Comparison of ENCODE assay signal across 27 cellular contexts in genomic region chr11:69108559-69108958, GRCh38. TPM values are rescaled to one million over a fixed set of nuclear protein-coding genes. Genes with fewer than 3 reads are reported as not detected.
DNase-seq lines count a peak whose midpoint lies in the region; ATAC-seq, FAIRE-seq and TF ChIP-seq lines count a peak whose summit lies in the region.
"Had no signal": no experiment of that assay in that cellular context is flagged by ENCODE, and none has a peak within 500 bp of the region (broad histone marks: within the 10 kb centered on the region; RNA-seq: fewer than 3 reads in every experiment).

No MANE protein-coding gene starts in this region.

- H3K9ac ChIP-seq in K562 (ENCODE audit: insufficient read depth in 1 of 2, low read depth in 2 of 2, low read length in 2 of 2) (no peak overlapping the region), HepG2 (ENCODE audit: insufficient read depth, low read depth, low read length) (no peak overlapping the region)
- H3K9ac ChIP-seq: BLaER1 treated with 17β-estradiol and CSF1 and Interleukin-3, amounts not matched to agents 10 nM and 100 nM had no signal

- POLR2A ChIA-PET in K562 (lab: Yijun Ruan, JAX) (interaction anchor here (0.7 to 0.8 kb wide), 2 partner anchors 23 to 205 kb away, joined by 3 to 4 read pairs; partner anchors contain the start of gene IGHMBP2), HepG2 (lab: Yijun Ruan, JAX) (no interaction called here)

- TF ChIP-seq POLR2A in K562 (conservative IDR thresholded peaks at IDR 0.05) (no peak), HepG2 (IDR thresholded peaks at IDR 0.05; ENCODE audit: insufficient read depth in 1 of 2, low read depth in 2 of 2, low read length in 2 of 2) (no peak)

- DNase-seq in Right ventricle myocardium superior (peak; percentile 6), left cardiac atrium (no peak), K562 (ENCODE audit: extremely low read depth in 1 of 4, low spot score in 3 of 4) (no peak), HepG2 (ENCODE audit: low spot score) (no peak), NCI-H2029 treated with DMSO at 0.1 percent for 48 hours (lab: John Stamatoyannopoulos, UW) (no peak), omental fat pad (ENCODE audit: low spot score) (no peak), NOMO-1 (lab: John Stamatoyannopoulos, UW; ENCODE audit: unreplicated experiment in 2 of 2) (no peak)
- DNase-seq: 8988T; ACHN; AML-193; BE2C; CD4-positive, alpha-beta T cell; CD8-positive, alpha-beta memory T cell; DMS 273 treated with DMSO at 0.1 percent for 48 hours; DMS53; DMS79 treated with DMSO at 0.1 percent for 48 hours; GOT3; HFFc6 had no signal

- ATAC-seq in Right ventricle myocardium superior (ENCODE audit: poor library complexity) (no peak), left cardiac atrium (no peak), K562 (no peak), HepG2 (no peak), omental fat pad (ENCODE audit: low FRiP score) (no peak)
- ATAC-seq: A549 had no signal

- H3K79me2 ChIP-seq in K562 (ENCODE audit: control insufficient read depth, insufficient read depth, low read length): no peaks in the 10 kb centered on the region
- H3K79me2 ChIP-seq in HepG2 (ENCODE audit: insufficient read depth, low read length): no peaks in the 10 kb centered on the region

- in situ Hi-C loops in K562 (cut with MboI): loop anchor here (5.0 kb wide), 2 partner anchors 534 to 564 kb away; partner anchors contain the start of gene CCND1
- in situ Hi-C loops in HepG2 (cut with HindIII; ENCODE audit: extremely low pct_ligation_motif_present, low pct_unique_long_range_greater_than_20kb): loop anchor here (10.0 kb wide), 1 partner anchor 566 kb away; the partner anchor contains the start of gene LTO1

- H3K27ac ChIP-seq in K562 (ENCODE audit: extremely low read depth, low read depth, low read length) (no peak overlapping the region), HepG2 (ENCODE audit: extremely low read length, insufficient read depth, low read length) (no peak overlapping the region)
- H3K27ac ChIP-seq: A549; BLaER1 treated with 17β-estradiol and CSF1 and Interleukin-3, amounts not matched to agents 10 nM and 100 nM had no signal

- no peak for TF ChIP-seq EP300 in K562 (IDR thresholded peaks at IDR 0.05; ENCODE audit: low read length)
- TF ChIP-seq EP300 in HepG2 (IDR thresholded peaks at IDR 0.05; ENCODE audit: low read depth in 2 of 2, low read length in 2 of 2): no peak
- no peak for TF ChIP-seq EP300 in HepG2 (CRISPR knock-in tag; IDR thresholded peaks at IDR 0.05; ENCODE audit: borderline replicate concordance)

- H3K27me3 ChIP-seq in K562 (ENCODE audit: control insufficient read depth in 2 of 2, insufficient read depth in 2 of 2, low read length in 2 of 2): peaks cover 18 to 76% of the 10 kb centered on the region in 2 experiments; a peak in 4 of 5 replicates
- peaks cover 0 to 22% of the 10 kb centered on the region in 2 experiments; a peak in 3 of 5 replicates for H3K27me3 ChIP-seq in HepG2 (ENCODE audit: control insufficient read depth in 1 of 2, insufficient read depth in 2 of 2, low read length in 2 of 2)
- H3K27me3 ChIP-seq: BE2C had no signal

- H4K20me1 ChIP-seq in K562 (replicated peaks; ENCODE audit: control insufficient read depth, insufficient read depth, low read length) (no peaks in the 10 kb centered on the region), HepG2 (ENCODE audit: insufficient read depth, low read length) (no peaks in the 10 kb centered on the region)

- peaks cover 0 to 4% of the 10 kb centered on the region in 2 experiments; a peak in 1 of 5 replicates for H3K4me1 ChIP-seq in K562 (replicated peaks in 1 of 2; ENCODE audit: control insufficient read depth in 2 of 2, insufficient read depth in 2 of 2, low read length in 2 of 2)
- no peaks in the 10 kb centered on the region for H3K4me1 ChIP-seq in HepG2 (ENCODE audit: insufficient read depth, low read length)
- H3K4me1 ChIP-seq: HAP-1 had no signal

- no peaks in the 10 kb centered on the region for H3K9me1 ChIP-seq in K562 (ENCODE audit: control insufficient read depth, insufficient read depth, low read length)

- no peak for FAIRE-seq in K562 (lab: Jason Lieb, UNC)
- no peak for FAIRE-seq in HepG2 (lab: Jason Lieb, UNC)
- FAIRE-seq: A549, D721Med, G401.6, GM12892, H54 had no signal

- CTCF ChIA-PET in K562 (lab: Yijun Ruan, JAX; ENCODE audit: low intra/inter-chr PET ratio): no interaction called here
- CTCF ChIA-PET in HepG2 (lab: Yijun Ruan, JAX; ENCODE audit: low intra/inter-chr PET ratio, low total read pairs): no interaction called here

- H3K4me3 ChIP-seq in K562 (no peak overlapping the region), HepG2 (replicated peaks in 1 of 3; ENCODE audit: insufficient read depth in 1 of 3, low read depth in 2 of 3, low read length in 3 of 3) (no peak overlapping the region)
- H3K4me3 ChIP-seq: A549; BLaER1 treated with 17β-estradiol and CSF1 and Interleukin-3, amounts not matched to agents 10 nM and 100 nM; HAP-1 had no signal

- BruUV-seq in K562 (replicated peaks; lab: Mats Ljungman, UMichigan) (no TSS peak), HepG2 (replicated peaks; lab: Mats Ljungman, UMichigan) (no TSS peak)

- H3K9me3 ChIP-seq in K562 (replicated peaks; ENCODE audit: control insufficient read depth, insufficient read depth, low read depth, low read length) (no peaks in the 10 kb centered on the region), HepG2 (ENCODE audit: low read length) (no peaks in the 10 kb centered on the region)
- H3K9me3 ChIP-seq: A549, BE2C, HAP-1 had no signal

- TF ChIP-seq RAD21 in K562 (CRISPR knock-in tag; conservative IDR thresholded peaks at IDR 0.05 in 1 of 2, IDR thresholded peaks at IDR 0.05 in 1 of 2) (no peak), HepG2 (CRISPR knock-in tag; IDR thresholded peaks at IDR 0.05) (no peak)

- H2AFZ ChIP-seq in K562 (ENCODE audit: low read depth, low read length): no peak overlapping the region
- no peak overlapping the region for H2AFZ ChIP-seq in HepG2 (ENCODE audit: low read length)

- intact Hi-C loops in Right ventricle myocardium superior (cut with DNase I): no loop called here
- intact Hi-C loops in left cardiac atrium (cut with DNase I): no loop called here
- intact Hi-C loops in K562 (cut with micrococcal nuclease): no loop called here
- intact Hi-C loops in HepG2 (cut with micrococcal nuclease; ENCODE audit: unreplicated experiment): loop anchor here (10.0 kb wide), 1 partner anchor 536 kb away; the partner anchor contains the start of gene CCND1

- WGBS in K562 (ENCODE audit: insufficient coverage, low coverage, missing lambda C conversion rate): 0% methylated on average over 5 of the region's 5 CpGs
- 49% methylated on average over 3 of the region's 5 CpGs for WGBS in HepG2 (ENCODE audit: low lambda C conversion rate)

- no peaks in the 10 kb centered on the region for H3K36me3 ChIP-seq in K562 (ENCODE audit: control insufficient read depth, insufficient read depth, low read length)
- no peaks in the 10 kb centered on the region for H3K36me3 ChIP-seq in HepG2 (replicated peaks in 1 of 2; ENCODE audit: control insufficient read depth in 1 of 2, insufficient read depth in 2 of 2, low read length in 2 of 2)
- H3K36me3 ChIP-seq: BE2C; BLaER1 treated with 17β-estradiol and CSF1 and Interleukin-3, amounts not matched to agents 10 nM and 100 nM; HAP-1 had no signal

- TF ChIP-seq CTCF in K562 (IDR thresholded peaks at IDR 0.05 in 2 of 3, conservative IDR thresholded peaks at IDR 0.05 in 1 of 3; ENCODE audit: insufficient read depth in 2 of 3, low read depth in 1 of 3, low read length in 3 of 3) (no peak), HepG2 (CRISPR knock-in tag; IDR thresholded peaks at IDR 0.05) (no peak), omental fat pad (IDR thresholded peaks at IDR 0.05) (no peak)

- H3K4me2 ChIP-seq in K562 (ENCODE audit: insufficient read depth, low read length): no peak overlapping the region
- H3K4me2 ChIP-seq in HepG2 (ENCODE audit: low read depth, low read length): no peak overlapping the region
- H3K4me2 ChIP-seq: A549; BLaER1 treated with 17β-estradiol and CSF1 and Interleukin-3, amounts not matched to agents 10 nM and 100 nM had no signal

RNA-seq across cellular contexts. Expression of gene SMIM38, which starts 47.2 kb away (rescaled TPM):
- total RNA-seq in Right ventricle myocardium superior (not detected), left cardiac atrium (under 1 TPM in 1 of 2 donors, not detected in 1; 0.18 TPM), K562 (2014; rRNA removed) (0.33 and 1.2 TPM in 2 replicates), K562 (2014; rRNA removed; fragmentation: Illumina TruSeq; extraction: Trizol) (0.06 and 0.15 TPM in 2 replicates), K562 (2015; rRNA removed; fragmentation: Illumina TruSeq; extraction: Trizol) (0.11 and 0.14 TPM in 2 replicates), K562 (2021) (0.27 and 0.38 TPM in 2 replicates), HepG2 (2016; rRNA removed; fragmentation: Illumina TruSeq; extraction: Trizol) (0.40 TPM in 1 of 2 replicates, not detected in the other), omental fat pad (1 to 10 TPM in 1 of 4 donors, under 1 TPM in 3; 0.69 to 1.6 (median 0.85) TPM)
- total RNA-seq in K562 (2011; cell fraction: chromatin; rRNA removed; ENCODE audit: low replicate concordance): 4.9 and 7.8 TPM in 2 replicates
- total RNA-seq in K562 (2011; cell fraction: nucleolus; rRNA removed): 5.0 and 7.9 TPM in 2 replicates
- total RNA-seq in K562 (2011; cell fraction: nucleoplasm; rRNA removed): 4.7 and 5.7 TPM in 2 replicates
- polyA plus RNA-seq in K562 (2011; rRNA removed) (0.34 and 0.99 TPM in 2 replicates), K562 (2014; fragmentation: Illumina TruSeq; extraction: Trizol) (0.21 TPM in 2 replicates), K562 (2014; fragmentation: Nextera tagmentation; extraction: Ambion mirVana) (not detected), K562 (2014; rRNA removed) (0.07 and 0.36 TPM in 2 replicates), HepG2 (2011; rRNA removed) (0.30 and 0.42 TPM in 2 replicates)
- polyA plus RNA-seq in K562 (2011; cell fraction: cytosol; rRNA removed): 0.35 and 0.67 TPM in 2 replicates
- polyA plus RNA-seq in K562 (2011; cell fraction: nucleus; rRNA removed): 1.3 and 4.0 TPM in 2 replicates
- polyA plus RNA-seq in K562 (2012): 0.12 and 0.68 TPM in 2 replicates
- polyA minus RNA-seq in K562 (2011; rRNA and poly(A)+ RNA removed): 0.24 and 1.5 TPM in 2 replicates
- polyA minus RNA-seq in K562 (2011; cell fraction: cytosol; rRNA and poly(A)+ RNA removed): 1.7 and 1.9 TPM in 2 replicates
- polyA minus RNA-seq in K562 (2011; cell fraction: nucleus; rRNA and poly(A)+ RNA removed): 1.1 and 1.3 TPM in 2 replicates
- 0.18 TPM in 1 of 2 replicates, not detected in the other for total RNA-seq in HepG2 (2016; cell fraction: cytosol; rRNA removed; fragmentation: Illumina TruSeq; extraction: Trizol; ENCODE audit: low read depth)
- total RNA-seq in HepG2 (2016; cell fraction: insoluble cytoplasmic fraction; rRNA removed; fragmentation: Illumina TruSeq; extraction: Trizol): 0.39 and 0.61 TPM in 2 replicates
- total RNA-seq in HepG2 (2016; cell fraction: membrane; rRNA removed; fragmentation: Illumina TruSeq; extraction: Trizol): 0.24 and 0.25 TPM in 2 replicates
- 0.43 and 0.91 TPM in 2 replicates for total RNA-seq in HepG2 (2016; cell fraction: nucleus; rRNA removed; fragmentation: Illumina TruSeq; extraction: Trizol)
- polyA plus RNA-seq in HepG2 (2011; cell fraction: cytosol; rRNA removed): 0.12 and 0.32 TPM in 2 replicates
- polyA plus RNA-seq in HepG2 (2011; cell fraction: nucleus; rRNA removed): 3.5 and 3.6 TPM in 2 replicates
- 0.39 and 0.67 TPM in 2 replicates for polyA plus RNA-seq in HepG2 (2012)
- polyA plus RNA-seq in HepG2 (2016; cell fraction: cytosol; fragmentation: Illumina TruSeq; extraction: Trizol; ENCODE audit: low read depth): not detected in 2 replicates
- polyA plus RNA-seq in HepG2 (2016; cell fraction: insoluble cytoplasmic fraction; fragmentation: Illumina TruSeq; extraction: Trizol; ENCODE audit: low read depth): 0.09 TPM in 1 of 2 replicates, not detected in the other
- polyA plus RNA-seq in HepG2 (2016; cell fraction: membrane; fragmentation: Illumina TruSeq; extraction: Trizol; ENCODE audit: low read depth): not detected in 2 replicates
- 0.45 and 0.49 TPM in 2 replicates for polyA plus RNA-seq in HepG2 (2016; cell fraction: nucleus; fragmentation: Illumina TruSeq; extraction: Trizol; ENCODE audit: insufficient read depth, low read depth)
- polyA minus RNA-seq in HepG2 (2011; rRNA and poly(A)+ RNA removed; ENCODE audit: low replicate concordance): 0.09 and 1.2 TPM in 2 replicates
- polyA minus RNA-seq in HepG2 (2011; cell fraction: cytosol; rRNA and poly(A)+ RNA removed): not detected in 2 replicates
- 1.4 and 2.1 TPM in 2 replicates for polyA minus RNA-seq in HepG2 (2011; cell fraction: nucleus; rRNA and poly(A)+ RNA removed)
- total RNA-seq: Daoy, HFFc6 had no signal
- polyA plus RNA-seq: CD14-positive monocyte; CD8-positive, alpha-beta memory T cell had no signal

RNA-seq across cellular contexts. Expression of gene TPCN2, which starts 59.8 kb away (rescaled TPM):
- 7.6 TPM for total RNA-seq in Right ventricle myocardium superior
- 1 to 10 TPM; 7.3 to 9.7 TPM for total RNA-seq in left cardiac atrium
- total RNA-seq in K562 (2011; cell fraction: chromatin; rRNA removed; ENCODE audit: low replicate concordance): 40.8 and 84.4 TPM in 2 replicates
- total RNA-seq in K562 (2011; cell fraction: nucleolus; rRNA removed): 45.5 and 52.4 TPM in 2 replicates
- 44.5 and 47.8 TPM in 2 replicates for total RNA-seq in K562 (2011; cell fraction: nucleoplasm; rRNA removed)
- 4.6 and 4.9 TPM in 2 replicates for total RNA-seq in K562 (2014; rRNA removed)
- 2.3 and 2.8 TPM in 2 replicates for total RNA-seq in K562 (2014; rRNA removed; fragmentation: Illumina TruSeq; extraction: Trizol)
- total RNA-seq in K562 (2015; rRNA removed; fragmentation: Illumina TruSeq; extraction: Trizol): 3.1 and 3.2 TPM in 2 replicates
- total RNA-seq in K562 (2021): 9.2 and 10.2 TPM in 2 replicates
- polyA plus RNA-seq in K562 (2011; rRNA removed): 5.5 and 5.9 TPM in 2 replicates
- 5.8 TPM in 2 replicates for polyA plus RNA-seq in K562 (2011; cell fraction: cytosol; rRNA removed)
- 49.5 and 65.9 TPM in 2 replicates for polyA plus RNA-seq in K562 (2011; cell fraction: nucleus; rRNA removed)
- polyA plus RNA-seq in K562 (2012): 6.3 and 8.7 TPM in 2 replicates
- polyA plus RNA-seq in K562 (2014; fragmentation: Illumina TruSeq; extraction: Trizol): 5.0 and 5.7 TPM in 2 replicates
- polyA plus RNA-seq in K562 (2014; fragmentation: Nextera tagmentation; extraction: Ambion mirVana): under 1 TPM; 0.66 to 0.82 TPM
- 7.0 and 9.3 TPM in 2 replicates for polyA plus RNA-seq in K562 (2014; rRNA removed)
- polyA minus RNA-seq in K562 (2011; rRNA and poly(A)+ RNA removed): 4.1 and 5.0 TPM in 2 replicates
- 6.3 and 6.4 TPM in 2 replicates for polyA minus RNA-seq in K562 (2011; cell fraction: cytosol; rRNA and poly(A)+ RNA removed)
- 15.0 and 17.4 TPM in 2 replicates for polyA minus RNA-seq in K562 (2011; cell fraction: nucleus; rRNA and poly(A)+ RNA removed)
- total RNA-seq in HepG2 (2016; rRNA removed; fragmentation: Illumina TruSeq; extraction: Trizol): 2.0 and 5.9 TPM in 2 replicates
- total RNA-seq in HepG2 (2016; cell fraction: cytosol; rRNA removed; fragmentation: Illumina TruSeq; extraction: Trizol; ENCODE audit: low read depth): 3.5 and 4.3 TPM in 2 replicates
- 1.8 and 5.7 TPM in 2 replicates for total RNA-seq in HepG2 (2016; cell fraction: insoluble cytoplasmic fraction; rRNA removed; fragmentation: Illumina TruSeq; extraction: Trizol)
- total RNA-seq in HepG2 (2016; cell fraction: membrane; rRNA removed; fragmentation: Illumina TruSeq; extraction: Trizol): 2.4 and 2.5 TPM in 2 replicates
- total RNA-seq in HepG2 (2016; cell fraction: nucleus; rRNA removed; fragmentation: Illumina TruSeq; extraction: Trizol): 7.8 and 11.5 TPM in 2 replicates
- polyA plus RNA-seq in HepG2 (2011; rRNA removed): 5.6 and 6.9 TPM in 2 replicates
- 3.3 and 3.5 TPM in 2 replicates for polyA plus RNA-seq in HepG2 (2011; cell fraction: cytosol; rRNA removed)
- polyA plus RNA-seq in HepG2 (2011; cell fraction: nucleus; rRNA removed): 37.2 and 42.8 TPM in 2 replicates
- 4.5 and 4.7 TPM in 2 replicates for polyA plus RNA-seq in HepG2 (2012)
- polyA plus RNA-seq in HepG2 (2016; cell fraction: cytosol; fragmentation: Illumina TruSeq; extraction: Trizol; ENCODE audit: low read depth): 0.52 and 0.74 TPM in 2 replicates
- polyA plus RNA-seq in HepG2 (2016; cell fraction: insoluble cytoplasmic fraction; fragmentation: Illumina TruSeq; extraction: Trizol; ENCODE audit: low read depth): 1.7 and 2.1 TPM in 2 replicates
- polyA plus RNA-seq in HepG2 (2016; cell fraction: membrane; fragmentation: Illumina TruSeq; extraction: Trizol; ENCODE audit: low read depth): 1.3 TPM in 2 replicates
- 17.8 and 19.4 TPM in 2 replicates for polyA plus RNA-seq in HepG2 (2016; cell fraction: nucleus; fragmentation: Illumina TruSeq; extraction: Trizol; ENCODE audit: insufficient read depth, low read depth)
- 10.3 and 20.2 TPM in 2 replicates for polyA minus RNA-seq in HepG2 (2011; rRNA and poly(A)+ RNA removed; ENCODE audit: low replicate concordance)
- 1.6 TPM in 2 replicates for polyA minus RNA-seq in HepG2 (2011; cell fraction: cytosol; rRNA and poly(A)+ RNA removed)
- polyA minus RNA-seq in HepG2 (2011; cell fraction: nucleus; rRNA and poly(A)+ RNA removed): 14.9 and 16.5 TPM in 2 replicates
- 10 to 100 TPM; 11.8 to 23.3 (median 15.4) TPM for total RNA-seq in omental fat pad
